ENCODE assay signal across 9 cellular contexts in the genomic region with DNA sequence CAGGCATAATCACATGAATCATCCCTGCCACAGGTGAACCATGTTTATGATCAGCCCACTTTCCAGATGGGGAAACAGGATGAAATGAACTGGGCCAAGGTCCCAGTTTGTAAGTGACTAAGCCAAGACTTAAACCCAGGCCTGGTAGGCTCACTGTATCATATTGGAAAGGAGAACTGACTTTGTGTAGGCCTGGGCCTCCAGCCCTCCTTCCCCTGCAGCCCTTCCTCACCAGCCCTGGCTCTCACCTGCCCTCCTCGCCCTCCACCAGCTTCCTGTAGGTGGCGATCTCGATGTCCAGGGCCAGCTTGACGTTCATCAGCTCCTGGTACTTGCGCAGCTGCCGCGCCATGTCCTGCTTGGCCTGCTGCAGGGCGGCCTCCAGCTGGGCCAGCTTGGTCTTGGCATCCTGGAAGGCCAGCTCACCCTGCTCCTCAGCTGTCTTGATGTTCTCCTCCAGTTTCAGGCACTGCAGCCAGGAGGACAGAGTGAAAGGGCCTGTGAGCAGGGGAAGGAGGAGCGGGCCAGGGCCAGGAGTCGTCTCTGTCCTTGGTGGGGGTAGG. TPM values are rescaled to one million over a fixed set of nuclear protein-coding genes. Genes with fewer than 3 reads are reported as not detected.
DNase-seq lines count a peak whose midpoint lies in the region; ATAC-seq and TF ChIP-seq lines count a peak whose summit lies in the region.
"Had no signal": no experiment of that assay in that cellular context is flagged by ENCODE, and none has a peak within 500 bp of the region (broad histone marks: within the 10 kb centered on the region; RNA-seq: fewer than 3 reads in every experiment).

No MANE protein-coding gene starts in this region.

- no peaks in the 10 kb centered on the region for H3K36me3 ChIP-seq in testis (ENCODE audit: low read depth, missing control alignments)

- no peaks in the 10 kb centered on the region for H3K27me3 ChIP-seq in testis

- no peaks in the 10 kb centered on the region for H3K9me3 ChIP-seq in testis

- H3K4me1 Mint-ChIP-seq in activated naive CD4-positive, alpha-beta T cell treated with anti-CD3 and anti-CD28 coated beads for 36 hours (ENCODE audit: low read depth): no peaks in the 10 kb centered on the region
- peaks cover 25% of the 10 kb centered on the region for H3K4me1 Mint-ChIP-seq in endothelial cell (ENCODE audit: unreplicated experiment)

- ATAC-seq in GM19035 (IDR thresholded peaks at IDR 0.05; ENCODE audit: unreplicated experiment) (no peak), GM21737 (IDR thresholded peaks at IDR 0.05; ENCODE audit: unreplicated experiment) (no peak), HG03460 (IDR thresholded peaks at IDR 0.05; ENCODE audit: unreplicated experiment) (no peak)

- H3K4me1 ChIP-seq in testis: peaks cover 9% of the 10 kb centered on the region

- intact Hi-C loops in activated naive CD4-positive, alpha-beta T cell treated with anti-CD3 and anti-CD28 coated beads for 36 hours (cut with micrococcal nuclease): no loop called here
- intact Hi-C loops in testis (cut with DNase I; ENCODE audit: low total_unique reads): no loop called here

- 84 to 89% methylated on average over 10 of the region's 10 CpGs for WGBS in testis, 2 donors

- H3K4me3 Mint-ChIP-seq in activated naive CD4-positive, alpha-beta T cell treated with anti-CD3 and anti-CD28 coated beads for 36 hours: no peak overlapping the region
- H3K4me3 Mint-ChIP-seq in endothelial cell (ENCODE audit: unreplicated experiment): no peak overlapping the region

- no peak overlapping the region for H3K27ac ChIP-seq in testis

- H3K4me3 ChIP-seq in testis: no peak overlapping the region

- H3K36me3 Mint-ChIP-seq in activated naive CD4-positive, alpha-beta T cell treated with anti-CD3 and anti-CD28 coated beads for 36 hours (ENCODE audit: low read depth): no peaks in the 10 kb centered on the region
- no peaks in the 10 kb centered on the region for H3K36me3 Mint-ChIP-seq in endothelial cell (ENCODE audit: low read depth, unreplicated experiment)

- H3K9me3 Mint-ChIP-seq in activated naive CD4-positive, alpha-beta T cell treated with anti-CD3 and anti-CD28 coated beads for 36 hours: no peaks in the 10 kb centered on the region
- H3K9me3 Mint-ChIP-seq in endothelial cell (ENCODE audit: unreplicated experiment): no peaks in the 10 kb centered on the region

- no peak overlapping the region for H3K27ac Mint-ChIP-seq in activated naive CD4-positive, alpha-beta T cell treated with anti-CD3 and anti-CD28 coated beads for 36 hours
- no peak overlapping the region for H3K27ac Mint-ChIP-seq in endothelial cell (ENCODE audit: unreplicated experiment)

- CTCF ChIA-PET in activated naive CD4-positive, alpha-beta T cell treated with anti-CD3 and anti-CD28 coated beads for 36 hours (lab: Charles Lee): no interaction called here

- DNase-seq in activated naive CD4-positive, alpha-beta T cell treated with anti-CD3 and anti-CD28 coated beads for 36 hours: peak; percentile 48
- no peak for DNase-seq in activated naive CD4-positive, alpha-beta T cell treated with anti-CD3 and anti-CD28 coated beads, Interleukin-2, amount 50 U/mL, for 16 hours
- DNase-seq in NCI-H69 (lab: John Stamatoyannopoulos, UW) (peak; percentile 81), endothelial cell (ENCODE audit: low spot score) (peak; percentile 53), testis (peak; percentile 37)

- TF ChIP-seq CTCF in endothelial cell (IDR thresholded peaks at IDR 0.05; ENCODE audit: unreplicated experiment) (peak; percentile 30), testis (IDR thresholded peaks at IDR 0.05) (no peak)

- TF ChIP-seq POLR2A in testis (IDR thresholded peaks at IDR 0.05): no peak

- no peaks in the 10 kb centered on the region for H3K27me3 Mint-ChIP-seq in activated naive CD4-positive, alpha-beta T cell treated with anti-CD3 and anti-CD28 coated beads for 36 hours (ENCODE audit: low read depth)
- peaks cover 9% of the 10 kb centered on the region for H3K27me3 Mint-ChIP-seq in endothelial cell (ENCODE audit: unreplicated experiment)

RNA-seq across cellular contexts. Expression of a gene that starts 19.8 kb away (rescaled TPM):
- total RNA-seq in activated naive CD4-positive, alpha-beta T cell treated with anti-CD3 and anti-CD28 coated beads for 36 hours: not detected
- 1.5 TPM for total RNA-seq in endothelial cell (ENCODE audit: unreplicated experiment)
- under 1 TPM; 0.50 to 0.94 TPM for total RNA-seq in testis
- 1.0 TPM for polyA plus RNA-seq in testis (ENCODE audit: insufficient read depth, low read depth, low replicate concordance)
- total RNA-seq: frontal cortex had no signal
